In genomic region chr6:39404312-39404711, GRCh38 we compare ENCODE assay signal across 6 cellular contexts.
"Had no signal": no experiment of that assay in that cellular context is flagged by ENCODE, and none has a peak within 500 bp of the region (broad histone marks: within the 10 kb centered on the region; RNA-seq: fewer than 3 reads in every experiment).

No MANE protein-coding gene starts in this region.

- H3K4me3 ChIP-seq: GM23338 had no signal

- FAIRE-seq: H1, H54, HTR-8/SVneo had no signal

- H2AFZ ChIP-seq: GM23338 had no signal

- H3K4me2 ChIP-seq: GM23338 had no signal

- ATAC-seq: GM23338 had no signal

- DNase-seq: H9, HCEC 1CT had no signal
